25 cellular contexts compared by ENCODE assay signal in genomic region chr2:58195668-58196067, GRCh38. TPM values are rescaled to one million over a fixed set of nuclear protein-coding genes. Genes with fewer than 3 reads are reported as not detected.
DNase-seq lines count a peak whose midpoint lies in the region; ATAC-seq, FAIRE-seq and TF ChIP-seq lines count a peak whose summit lies in the region.
"Had no signal": no experiment of that assay in that cellular context is flagged by ENCODE, and none has a peak within 500 bp of the region (broad histone marks: within the 10 kb centered on the region; RNA-seq: fewer than 3 reads in every experiment).

No MANE protein-coding gene starts in this region.

- in situ Hi-C loops in IMR-90 (cut with MboI; ENCODE audit: low sequenced_read_pairs): no loop called here

- TF ChIP-seq CTCF in IMR-90 (conservative IDR thresholded peaks at IDR 0.05; ENCODE audit: low read depth, low read length) (no peak), cardiac fibroblast (IDR thresholded peaks at IDR 0.05; ENCODE audit: low read depth, low read length) (no peak), fibroblast of the aortic adventitia (IDR thresholded peaks at IDR 0.05; ENCODE audit: insufficient read depth, low read length) (no peak), WTC11 (IDR thresholded peaks at IDR 0.05) (no peak)

- no peak overlapping the region for H3K27ac ChIP-seq in IMR-90 (ENCODE audit: insufficient read depth, low read length)
- H3K27ac ChIP-seq: C4-2B, Peyer's patch had no signal

- no peak overlapping the region for H3K23ac ChIP-seq in IMR-90 (ENCODE audit: low read depth, low read length)

- peak; percentile 24 for FAIRE-seq in GM18507 (lab: Jason Lieb, UNC)
- FAIRE-seq: GM12878, H54 had no signal

- H4K20me1 ChIP-seq in IMR-90 (ENCODE audit: insufficient read depth, low read length): no peaks in the 10 kb centered on the region

- DNase-seq in GM18507 (ENCODE audit: extremely low spot score, insufficient read length, low read depth) (no peak), IMR-90 (peak; percentile 23), cardiac fibroblast (ENCODE audit: low read depth in 2 of 2) (peak; percentile 6 to 9), fibroblast of the aortic adventitia (ENCODE audit: low read depth) (peak; percentile 46), NCI-H2196 treated with DMSO at 0.1 percent for 48 hours (lab: John Stamatoyannopoulos, UW; ENCODE audit: unreplicated experiment) (no peak), SHP77 treated with DMSO at 0.1 percent for 48 hours (lab: John Stamatoyannopoulos, UW) (no peak), WTC11 (ENCODE audit: low spot score) (no peak), NCI-H446 treated with DMSO at 0.1 percent for 48 hours (lab: John Stamatoyannopoulos, UW) (no peak)
- DNase-seq: Caco-2; CD8-positive, alpha-beta T cell; EL; GDM1; NCI-H1092 treated with DMSO at 0.1 percent for 48 hours; NCI-H1436; NCI-H2107; NCI-H446; NCI-H526; NCI-H82; OCI-M1; Peyer's patch; SK-N-SH had no signal

- no peak overlapping the region for H3K14ac ChIP-seq in IMR-90 (replicated peaks; ENCODE audit: low read depth, low read length)

- no peaks in the 10 kb centered on the region for H3K9me1 ChIP-seq in IMR-90 (ENCODE audit: insufficient read depth, low read length)

- H4K91ac ChIP-seq in IMR-90 (ENCODE audit: insufficient read depth, low read depth, low read length): no peak overlapping the region

- H3K27ac Mint-ChIP-seq in WTC11: no peak overlapping the region
- H3K27ac Mint-ChIP-seq: B cell; CD8-positive, alpha-beta T cell had no signal

- CTCF ChIA-PET in IMR-90 (lab: Yijun Ruan, JAX) (no interaction called here), WTC11 (lab: Charles Lee) (no interaction called here)

- H2AK5ac ChIP-seq in IMR-90 (ENCODE audit: low read depth, low read length): no peak overlapping the region

- H2BK5ac ChIP-seq in IMR-90 (ENCODE audit: low read depth, low read length, poor library complexity, severe bottlenecking): no peak overlapping the region

- H2AFZ ChIP-seq in IMR-90 (replicated peaks; ENCODE audit: low read length, poor library complexity): no peak overlapping the region

- H3K18ac ChIP-seq in IMR-90 (ENCODE audit: low read depth, low read length): no peak overlapping the region

- no peak overlapping the region for H3K4me3 Mint-ChIP-seq in WTC11
- H3K4me3 Mint-ChIP-seq: B cell; CD8-positive, alpha-beta T cell had no signal

- no peak overlapping the region for H3K4ac ChIP-seq in IMR-90 (ENCODE audit: low read depth, low read length)

- no peak for TF ChIP-seq RAD21 in IMR-90 (IDR thresholded peaks at IDR 0.05; ENCODE audit: low read length)

- no peaks in the 10 kb centered on the region for H3K9me3 ChIP-seq in IMR-90 (ENCODE audit: control insufficient read depth, insufficient read depth, low read length)
- H3K9me3 ChIP-seq: Caco-2, Peyer's patch, SK-N-SH had no signal

- intact Hi-C loops in IMR-90 (cut with micrococcal nuclease): no loop called here

- H3K79me1 ChIP-seq in IMR-90 (ENCODE audit: low read depth in 1 of 2, low read length in 2 of 2): no peaks in the 10 kb centered on the region

- no peaks in the 10 kb centered on the region for H3K4me1 Mint-ChIP-seq in WTC11
- H3K4me1 Mint-ChIP-seq: B cell had no signal

- H2AK9ac ChIP-seq in IMR-90 (replicated peaks; ENCODE audit: low read depth, low read length, poor library complexity): no peak overlapping the region

- no peak overlapping the region for H3K4me2 ChIP-seq in IMR-90 (ENCODE audit: low read depth, low read length)
- H3K4me2 ChIP-seq: SK-N-SH had no signal

- no peaks in the 10 kb centered on the region for H3K4me1 ChIP-seq in IMR-90 (ENCODE audit: control insufficient read depth, insufficient read depth, low read length)
- H3K4me1 ChIP-seq: Caco-2, Peyer's patch had no signal

- ATAC-seq in IMR-90 (ENCODE audit: low read depth) (peak; percentile 17; the same call in 1 of the 2 replicates), WTC11 (no peak)
- ATAC-seq: CD8-positive, alpha-beta T cell; GM12878 had no signal

- dilution Hi-C loops in IMR-90 (cut with HindIII; ENCODE audit: low sequenced_read_pairs, unreplicated experiment): no loop called here

- H3K27me3 Mint-ChIP-seq in WTC11 (ENCODE audit: low read depth): no peaks in the 10 kb centered on the region
- H3K27me3 Mint-ChIP-seq: B cell had no signal

- H3K27me3 ChIP-seq in IMR-90 (ENCODE audit: control insufficient read depth, insufficient read depth, low read length): no peaks in the 10 kb centered on the region
- H3K27me3 ChIP-seq: Peyer's patch had no signal

- no peaks in the 10 kb centered on the region for H3K36me3 Mint-ChIP-seq in WTC11
- H3K36me3 Mint-ChIP-seq: CD8-positive, alpha-beta T cell had no signal

- H3K9me3 Mint-ChIP-seq in WTC11: no peaks in the 10 kb centered on the region
- H3K9me3 Mint-ChIP-seq: CD8-positive, alpha-beta T cell had no signal

- H3K36me3 ChIP-seq in IMR-90 (ENCODE audit: control insufficient read depth, insufficient read depth, low read length): peaks cover 2% of the 10 kb centered on the region
- H3K36me3 ChIP-seq: Peyer's patch had no signal

- BruUV-seq in IMR-90 (replicated peaks; lab: Mats Ljungman, UMichigan): no TSS peak

- no peak overlapping the region for H4K5ac ChIP-seq in IMR-90 (ENCODE audit: low read depth, low read length)

- WGBS in IMR-90 (ENCODE audit: extremely low coverage in 2 of 2, insufficient read length in 1 of 2), 2 experiments: no CpG with 5 or more reads among the region's 1 CpG

- TF ChIP-seq POLR2A in IMR-90 (IDR thresholded peaks at IDR 0.05; ENCODE audit: low read depth, low read length): no peak

- H3K4me3 ChIP-seq in IMR-90 (ENCODE audit: insufficient read depth, low read depth, low read length): no peak overlapping the region
- no peak overlapping the region for H3K4me3 ChIP-seq in cardiac fibroblast (replicated peaks in 1 of 2; ENCODE audit: low read depth in 2 of 2, low read length in 2 of 2)
- H3K4me3 ChIP-seq in fibroblast of the aortic adventitia (ENCODE audit: low read depth, low read length): no peak overlapping the region
- H3K4me3 ChIP-seq: GM12878, Peyer's patch had no signal

- no peak overlapping the region for H2BK20ac ChIP-seq in IMR-90 (ENCODE audit: low read depth, low read length)

- POLR2A ChIA-PET in IMR-90 (lab: Charles Lee; ENCODE audit: unreplicated experiment) (no interaction called here), WTC11 (lab: Charles Lee) (no interaction called here)

- H2BK15ac ChIP-seq in IMR-90 (ENCODE audit: low read depth, low read length): no peak overlapping the region

- no peak overlapping the region for H4K8ac ChIP-seq in IMR-90 (ENCODE audit: low read depth in 2 of 2, low read length in 2 of 2)

- no peak overlapping the region for H3K56ac ChIP-seq in IMR-90 (ENCODE audit: extremely low read depth, insufficient read depth, low read length)

- H2BK120ac ChIP-seq in IMR-90 (ENCODE audit: low read depth, low read length): no peak overlapping the region

- no peak overlapping the region for H3K9ac ChIP-seq in IMR-90 (ENCODE audit: low read depth, low read length)
- H3K9ac ChIP-seq: SK-N-SH had no signal

TF ChIP-seq in IMR-90, 13 proteins besides CTCF, POLR2A, EP300 and RAD21:
- no peak for TF ChIP-seq MAFK (IDR thresholded peaks at IDR 0.05; ENCODE audit: low read depth, low read length)
- no peak for TF ChIP-seq MXI1 (IDR thresholded peaks at IDR 0.05; ENCODE audit: borderline replicate concordance, low read depth, low read length)
- TF ChIP-seq CHD1 (IDR thresholded peaks at IDR 0.05; ENCODE audit: low read depth, low read length): no peak
- peak; percentile 89 for TF ChIP-seq CEBPB (IDR thresholded peaks at IDR 0.05; ENCODE audit: low read depth, low read length)

TF ChIP-seq in WTC11, 78 proteins besides CTCF, POLR2A, EP300 and RAD21 (continues in another document):
- TF ChIP-seq GABPB1 (CRISPR knock-in tag; IDR thresholded peaks at IDR 0.05) (no peak), FOXP1 (CRISPR knock-in tag; IDR thresholded peaks at IDR 0.05; ENCODE audit: borderline replicate concordance) (no peak), ZNF512 (CRISPR knock-in tag; IDR thresholded peaks at IDR 0.05; ENCODE audit: borderline replicate concordance) (no peak), GRHL2 (CRISPR knock-in tag; IDR thresholded peaks at IDR 0.05; ENCODE audit: insufficient replicate concordance, severe bottlenecking) (no peak), CBFB (CRISPR knock-in tag; IDR thresholded peaks at IDR 0.05; ENCODE audit: low read depth) (no peak), ZNF263 (CRISPR knock-in tag; IDR thresholded peaks at IDR 0.05; ENCODE audit: low read depth) (no peak)

RNA-seq across cellular contexts. Expression of gene FANCL, which starts 45.5 kb away (rescaled TPM):
- 9.0 and 16.7 TPM in 2 replicates for total RNA-seq in IMR-90 (2012; rRNA removed)
- polyA plus RNA-seq in IMR-90 (2012; rRNA removed): 9.3 and 12.7 TPM in 2 replicates
- polyA plus RNA-seq in IMR-90 (2012; cell fraction: cytosol; rRNA removed): 3.8 and 6.7 TPM in 2 replicates
- polyA plus RNA-seq in IMR-90 (2012; cell fraction: nucleus; rRNA removed; ENCODE audit: low replicate concordance): 3.2 and 16.2 TPM in 2 replicates
- 9.2 and 29.6 TPM in 2 replicates for total RNA-seq in fibroblast of the aortic adventitia (ENCODE audit: low replicate concordance)
- total RNA-seq in WTC11 (2021): 38.8 to 44.4 TPM (median 41.5 TPM) in 3 replicates

Comparison
In these comparisons a context has a peak if more than half of its experiments do, and no peak if none do; other contexts are left out.
1. DNase-seq: peak in IMR-90 (single experiment), cardiac fibroblast (2 of 2) and fibroblast of the aortic adventitia (single experiment); none in GM18507 (single experiment), NCI-H2196 treated with DMSO at 0.1 percent for 48 hours (single experiment), SHP77 treated with DMSO at 0.1 percent for 48 hours (single experiment), WTC11 (single experiment) and NCI-H446 treated with DMSO at 0.1 percent for 48 hours (single experiment).